Comparison of ENCODE assay signal across 1 cellular context in genomic region chr17:43530303-43531081, GRCh38.
TF ChIP-seq lines count a peak whose summit lies in the region.

No MANE protein-coding gene starts in this region.

TF ChIP-seq in HEK293, 187 proteins besides CTCF, POLR2A, EP300 and RAD21 (continued from another document and continues in another):
- TF ChIP-seq ZSCAN18 (tag by site-specific recombination; IDR thresholded peaks at IDR 0.05): no peak
- TF ChIP-seq ZNF639 (tag by site-specific recombination; IDR thresholded peaks at IDR 0.05): peak; percentile 83; the same call in 1 of the 2 replicates
- peak; percentile 86; the same call in 1 of the 2 replicates for TF ChIP-seq KLF16 (tag by site-specific recombination; IDR thresholded peaks at IDR 0.05)
- TF ChIP-seq ZNF433 (tag by site-specific recombination; IDR thresholded peaks at IDR 0.05; ENCODE audit: low read depth): no peak
- TF ChIP-seq ZNF473 (tag by site-specific recombination; IDR thresholded peaks at IDR 0.05): no peak
- no peak for TF ChIP-seq OVOL3 (tag by site-specific recombination; IDR thresholded peaks at IDR 0.05)
- no peak for TF ChIP-seq ZNF529 (tag by site-specific recombination; IDR thresholded peaks at IDR 0.05; ENCODE audit: insufficient replicate concordance)
- TF ChIP-seq ZNF561 (tag by site-specific recombination; IDR thresholded peaks at IDR 0.05; ENCODE audit: borderline replicate concordance): 0 out of 2 replicates have a peak, but pooled peaks have one; percentile 45
- peak; percentile 97 for TF ChIP-seq ZNF600 (tag by site-specific recombination; IDR thresholded peaks at IDR 0.05)
- no peak for TF ChIP-seq ZNF221 (tag by site-specific recombination; IDR thresholded peaks at IDR 0.05; ENCODE audit: borderline replicate concordance)
- TF ChIP-seq ZBTB26 (tag by site-specific recombination; optimal IDR thresholded peaks at IDR 0.05): peak; percentile 37
- TF ChIP-seq ZNF211 (tag by site-specific recombination; IDR thresholded peaks at IDR 0.05; ENCODE audit: low read depth): no peak
- TF ChIP-seq ZNF19 (tag by site-specific recombination; IDR thresholded peaks at IDR 0.05; ENCODE audit: low read depth): no peak
- TF ChIP-seq YY1 (tag by site-specific recombination; IDR thresholded peaks at IDR 0.05): peak; percentile 83
- no peak for TF ChIP-seq ZNF426 (tag by site-specific recombination; IDR thresholded peaks at IDR 0.05)
- TF ChIP-seq ZNF398 (tag by site-specific recombination; IDR thresholded peaks at IDR 0.05): peak; percentile 95
- TF ChIP-seq ELK4 (IDR thresholded peaks at IDR 0.05; ENCODE audit: borderline replicate concordance, low read depth, low read length): no peak
- TF ChIP-seq REST (tag by site-specific recombination; IDR thresholded peaks at IDR 0.05): 0 out of 2 replicates have a peak, but pooled peaks have one; percentile 16
- TF ChIP-seq ZNF112 (tag by site-specific recombination; IDR thresholded peaks at IDR 0.05): no peak
- TF ChIP-seq ZSCAN16 (tag by site-specific recombination; IDR thresholded peaks at IDR 0.05): no peak
- TF ChIP-seq ZNF266 (tag by site-specific recombination; IDR thresholded peaks at IDR 0.05; ENCODE audit: low read depth): no peak
- 0 out of 2 replicates have a peak, but pooled peaks have one; percentile 42 for TF ChIP-seq ZNF596 (tag by site-specific recombination; IDR thresholded peaks at IDR 0.05)
- no peak for TF ChIP-seq ZNF518A (tag by site-specific recombination; conservative IDR thresholded peaks at IDR 0.05; ENCODE audit: low read depth)
- no peak for TF ChIP-seq SCRT2 (tag by site-specific recombination; IDR thresholded peaks at IDR 0.05)
- no peak for TF ChIP-seq ZNF16 (tag by site-specific recombination; IDR thresholded peaks at IDR 0.05; ENCODE audit: low read depth)
- TF ChIP-seq ZNF394 (tag by site-specific recombination; IDR thresholded peaks at IDR 0.05; ENCODE audit: borderline replicate concordance): peak; percentile 97
- TF ChIP-seq ZBTB49 (tag by site-specific recombination; IDR thresholded peaks at IDR 0.05; ENCODE audit: low read depth): no peak
- no peak for TF ChIP-seq MYNN (tag by site-specific recombination; IDR thresholded peaks at IDR 0.05; ENCODE audit: borderline replicate concordance)
- peak; percentile 88 for TF ChIP-seq ZXDB (tag by site-specific recombination; IDR thresholded peaks at IDR 0.05)
- TF ChIP-seq ZNF501 (tag by site-specific recombination; IDR thresholded peaks at IDR 0.05): no peak
- no peak for TF ChIP-seq AEBP2 (tag by site-specific recombination; IDR thresholded peaks at IDR 0.05; ENCODE audit: borderline replicate concordance)
- no peak for TF ChIP-seq ZBTB7A (tag by site-specific recombination; IDR thresholded peaks at IDR 0.05; ENCODE audit: low read depth)
- peak; percentile 97 for TF ChIP-seq WT1 (tag by site-specific recombination; IDR thresholded peaks at IDR 0.05)
- TF ChIP-seq ZBTB17 (tag by site-specific recombination; IDR thresholded peaks at IDR 0.05): peak; percentile 79
- no peak for TF ChIP-seq ZFP69B (tag by site-specific recombination; IDR thresholded peaks at IDR 0.05)
- no peak for TF ChIP-seq ZNF274 (IDR thresholded peaks at IDR 0.05; ENCODE audit: low read length)
- TF ChIP-seq ZNF274 (tag by site-specific recombination; IDR thresholded peaks at IDR 0.05; ENCODE audit: borderline replicate concordance): no peak
